15 cellular contexts compared by ENCODE assay signal in genomic region chr19:42080764-42081375, GRCh38. TPM values are rescaled to one million over a fixed set of nuclear protein-coding genes. Genes with fewer than 3 reads are reported as not detected.
DNase-seq lines count a peak whose midpoint lies in the region; ATAC-seq, FAIRE-seq and TF ChIP-seq lines count a peak whose summit lies in the region.
"Had no signal": no experiment of that assay in that cellular context is flagged by ENCODE, and none has a peak within 500 bp of the region (broad histone marks: within the 10 kb centered on the region; RNA-seq: fewer than 3 reads in every experiment).

No MANE protein-coding gene starts in this region.

- H4K20me1 ChIP-seq in BLaER1 (peaks cover 76% of the 10 kb centered on the region), GM12878 (ENCODE audit: control insufficient read depth, insufficient read depth) (peaks cover 5% of the 10 kb centered on the region; the same call in 1 of the 2 replicates), osteoblast (ENCODE audit: insufficient read depth, low read length) (peaks cover 45% of the 10 kb centered on the region)

- H3K27ac ChIP-seq in BLaER1 (no peak overlapping the region), GM12878 (ENCODE audit: control insufficient read depth, insufficient read depth) (no peak overlapping the region), osteoblast (ENCODE audit: low read depth, low read length) (no peak overlapping the region)
- H3K27ac ChIP-seq in CD8-positive, alpha-beta T cell (ENCODE audit: low read depth, low read length), result no peak overlapping the region
- H3K27ac ChIP-seq: SJSA1 had no signal

- H3K4me1 Mint-ChIP-seq in CD8-positive, alpha-beta T cell (ENCODE audit: low read depth), result peaks cover 36% of the 10 kb centered on the region

- CTCF ChIA-PET in CD8-positive, alpha-beta T cell (lab: Charles Lee), result interaction anchor here (0.6 kb wide), 1 partner anchor 10 kb away, joined by 3 read pairs; no protein-coding TSS in a partner anchor
- CTCF ChIA-PET in GM12878 (lab: Yijun Ruan, JAX), result interaction anchor here (0.5 to 2.1 kb wide), 4 partner anchors 28 to 51 kb away, joined by 3 to 8 read pairs (median 4); partner anchors contain the start of gene POU2F2

- SMC1A ChIA-PET in GM12878 (lab: Charles Lee; ENCODE audit: uncharacterized antibody, unreplicated experiment), result interaction anchor here (1.0 kb wide), 1 partner anchor 11 kb away, joined by 3 read pairs; no protein-coding TSS in a partner anchor

- in situ Hi-C loops in GM12878 (cut with MboI), result no loop called here

- peak overlapping the region; percentile 27 for H3K27ac Mint-ChIP-seq in CD8-positive, alpha-beta T cell

- WGBS in GM12878 (ENCODE audit: insufficient coverage, insufficient replicate concordance, low lambda C conversion rate, missing lambda C conversion rate), result 91% methylated on average over 28 of the region's 28 CpGs

- H3K27me3 Mint-ChIP-seq in CD8-positive, alpha-beta T cell (ENCODE audit: low read depth), result no peaks in the 10 kb centered on the region

- TF ChIP-seq EP300 in GM12878 (IDR thresholded peaks at IDR 0.05; ENCODE audit: borderline replicate concordance in 1 of 2, control insufficient read depth in 1 of 2, low read depth in 2 of 2, low read length in 2 of 2), result no peak

- H3K27me3 ChIP-seq in BLaER1 (no peaks in the 10 kb centered on the region), GM12878 (replicated peaks in 1 of 2; ENCODE audit: control insufficient read depth in 2 of 2, insufficient read depth in 2 of 2, low read length in 1 of 2) (no peaks in the 10 kb centered on the region), osteoblast (ENCODE audit: insufficient read depth, low read length) (no peaks in the 10 kb centered on the region)
- H3K27me3 ChIP-seq in CD8-positive, alpha-beta T cell (ENCODE audit: insufficient read depth, low read length), result no peaks in the 10 kb centered on the region
- H3K27me3 ChIP-seq: Peyer's patch, SJSA1 had no signal

- no TSS peak for BruUV-seq in GM12878 (replicated peaks; lab: Mats Ljungman, UMichigan)

- TF ChIP-seq POLR2A in GM12878 (IDR thresholded peaks at IDR 0.05; ENCODE audit: low read depth, low read length), result peak; percentile 15; the same call in 1 of the 2 replicates

- H3K4me3 Mint-ChIP-seq in CD8-positive, alpha-beta T cell, result no peak overlapping the region
- H3K4me3 Mint-ChIP-seq: HFFc6 had no signal

- RAD21 ChIA-PET in GM12878 (lab: Charles Lee; ENCODE audit: unreplicated experiment), result interaction anchor here (1.3 kb wide), 1 partner anchor 51 kb away, joined by 5 read pairs; the partner anchor contains the start of gene POU2F2

- H2AFZ ChIP-seq in GM12878 (ENCODE audit: control insufficient read depth, low read depth, low read length), result no peak overlapping the region
- H2AFZ ChIP-seq in osteoblast (ENCODE audit: low read length), result no peak overlapping the region

- H3K9me3 Mint-ChIP-seq in CD8-positive, alpha-beta T cell, result no peaks in the 10 kb centered on the region
- H3K9me3 Mint-ChIP-seq: HFFc6 had no signal

- H3K4me3 ChIP-seq in BLaER1 (no peak overlapping the region), GM12878 (no peak overlapping the region), osteoblast (ENCODE audit: insufficient read depth, low read length) (no peak overlapping the region)
- H3K4me3 ChIP-seq in CD8-positive, alpha-beta T cell (ENCODE audit: low read depth, low read length), result no peak overlapping the region
- H3K4me3 ChIP-seq: Peyer's patch, SJSA1 had no signal

- no peak overlapping the region for H3K9ac ChIP-seq in BLaER1
- no peak overlapping the region for H3K9ac ChIP-seq in GM12878 (ENCODE audit: control insufficient read depth, insufficient read depth, low read length)

- TF ChIP-seq CTCF in CD8-positive, alpha-beta T cell (IDR thresholded peaks at IDR 0.05), result no peak
- TF ChIP-seq CTCF in GM12878 (IDR thresholded peaks at IDR 0.05 in 2 of 3, conservative IDR thresholded peaks at IDR 0.05 in 1 of 3; ENCODE audit: control insufficient read depth in 2 of 3, extremely low read depth in 1 of 3, insufficient read depth in 1 of 3, low read depth in 3 of 3, low read length in 3 of 3) (no peak), osteoblast (IDR thresholded peaks at IDR 0.05; ENCODE audit: extremely low read depth, low read depth, low read length) (no peak)

- ATAC-seq in CD8-positive, alpha-beta T cell, result no peak
- no peak for ATAC-seq in GM12878

- POLR2A ChIA-PET in CD8-positive, alpha-beta T cell (lab: Charles Lee), result no interaction called here
- POLR2A ChIA-PET in GM12878 (lab: Charles Lee), result interaction anchor here (0.9 kb wide), 1 partner anchor 10 kb away, joined by 3 read pairs; no protein-coding TSS in a partner anchor

- no peak for DNase-seq in CD8-positive, alpha-beta T cell
- DNase-seq in GM12878 (ENCODE audit: low read depth, low spot score) (no peak), osteoblast (ENCODE audit: insufficient read length, low spot score, missing footprints) (peak; percentile 23), NCI-H1436 (lab: John Stamatoyannopoulos, UW) (no peak), AG08396 (ENCODE audit: low spot score) (no peak), NCI-H187 (lab: John Stamatoyannopoulos, UW) (no peak)
- DNase-seq: C1 segment of cervical spinal cord, DMS79, NCI-H1092 treated with DMSO at 0.1 percent for 48 hours, NCI-H2029 treated with DMSO at 0.1 percent for 48 hours, NCI-H345, Peyer's patch had no signal

- H3K9me3 ChIP-seq in BLaER1 (no peaks in the 10 kb centered on the region), GM12878 (replicated peaks; ENCODE audit: control insufficient read depth, insufficient read depth, low read length) (no peaks in the 10 kb centered on the region), osteoblast (ENCODE audit: low read depth, low read length) (no peaks in the 10 kb centered on the region)
- H3K9me3 ChIP-seq in CD8-positive, alpha-beta T cell (ENCODE audit: low read length), result no peaks in the 10 kb centered on the region
- H3K9me3 ChIP-seq: Peyer's patch, SJSA1 had no signal

- peaks cover 73% of the 10 kb centered on the region for H3K36me3 ChIP-seq in BLaER1
- H3K36me3 ChIP-seq in CD8-positive, alpha-beta T cell (ENCODE audit: insufficient read depth, low read length), result peaks cover 26% of the 10 kb centered on the region
- peaks cover 18 to 30% of the 10 kb centered on the region in 2 experiments; a peak in 3 of 4 replicates for H3K36me3 ChIP-seq in GM12878 (ENCODE audit: control insufficient read depth in 2 of 2, insufficient read depth in 2 of 2, low read length in 1 of 2)
- peaks cover 42% of the 10 kb centered on the region for H3K36me3 ChIP-seq in osteoblast (ENCODE audit: insufficient read depth, low read length)

- H3K4me1 ChIP-seq in BLaER1 (peaks cover 44% of the 10 kb centered on the region), GM12878 (ENCODE audit: control insufficient read depth, insufficient read depth, low read length) (peaks cover 9% of the 10 kb centered on the region), osteoblast (ENCODE audit: insufficient read depth, low read length) (peaks cover 13% of the 10 kb centered on the region)
- H3K4me1 ChIP-seq in CD8-positive, alpha-beta T cell (ENCODE audit: insufficient read depth, low read length), result peaks cover 15% of the 10 kb centered on the region

- TF ChIP-seq RAD21 in GM12878 (IDR thresholded peaks at IDR 0.05; ENCODE audit: insufficient read depth, low read depth, low read length), result no peak

- H3K4me2 ChIP-seq in BLaER1 (0 out of 2 replicates have a peak overlapping the region, but pooled peaks have one; percentile 12), GM12878 (ENCODE audit: control insufficient read depth, insufficient read depth) (no peak overlapping the region), osteoblast (ENCODE audit: insufficient read depth, low read length) (no peak overlapping the region)

- peaks cover 47% of the 10 kb centered on the region for H3K36me3 Mint-ChIP-seq in CD8-positive, alpha-beta T cell

- intact Hi-C loops in CD8-positive, alpha-beta T cell (cut with DNase I, micrococcal nuclease), result no loop called here
- intact Hi-C loops in GM12878 (cut with micrococcal nuclease; ENCODE audit: unreplicated experiment), result no loop called here

- FAIRE-seq in GM12878 (lab: Jason Lieb, UNC), result no peak

- peaks cover 27% of the 10 kb centered on the region for H3K79me2 ChIP-seq in GM12878 (ENCODE audit: control insufficient read depth, insufficient read depth, low read length)
- H3K79me2 ChIP-seq in osteoblast (ENCODE audit: insufficient read depth, low read length), result peaks cover 65% of the 10 kb centered on the region

RNA-seq across cellular contexts. Expression of gene ZNF574, which starts 4.9 kb away (rescaled TPM):
- total RNA-seq in CD8-positive, alpha-beta T cell, result 10 to 100 TPM; 25.0 to 26.2 TPM
- 27.4 and 34.0 TPM in 2 replicates for total RNA-seq in GM12878 (2013; cell fraction: nucleolus; rRNA removed)
- 12.6 and 15.4 TPM in 2 replicates for total RNA-seq in GM12878 (2014; rRNA removed)
- 5.3 and 5.9 TPM in 2 replicates for total RNA-seq in GM12878 (2014; rRNA removed; fragmentation: Illumina TruSeq; extraction: Trizol)
- total RNA-seq in GM12878 (2021), result 17.6 and 18.9 TPM in 2 replicates
- polyA plus RNA-seq in GM12878 (2011; ENCODE audit: low read depth), result 3.0 TPM
- 2.1 and 7.9 TPM in 2 replicates for polyA plus RNA-seq in GM12878 (2011; rRNA removed)
- polyA plus RNA-seq in GM12878 (2011; cell fraction: cytosol; rRNA removed), result 14.1 and 19.8 TPM in 2 replicates
- polyA plus RNA-seq in GM12878 (2011; cell fraction: nucleus; rRNA removed), result 19.9 and 22.1 TPM in 2 replicates
- 8.1 and 9.7 TPM in 2 replicates for polyA plus RNA-seq in GM12878 (2012)
- polyA plus RNA-seq in GM12878 (2014; fragmentation: Illumina TruSeq; extraction: Trizol), result 1.2 and 5.4 TPM in 2 replicates
- under 1 TPM; 0.32 to 0.55 TPM for polyA plus RNA-seq in GM12878 (2014; fragmentation: Nextera tagmentation; extraction: Ambion mirVana)
- 14.9 and 17.7 TPM in 2 replicates for polyA plus RNA-seq in GM12878 (2014; rRNA removed)
- 10 to 100 TPM; 20.9 to 25.6 TPM for polyA plus RNA-seq in GM12878 (2016; fragmentation: Nextera tagmentation; extraction: Ambion mirVana)
- 14.7 and 27.5 TPM in 2 replicates for polyA minus RNA-seq in GM12878 (2011; rRNA and poly(A)+ RNA removed)
- 12.2 and 13.9 TPM in 2 replicates for polyA minus RNA-seq in GM12878 (2011; cell fraction: cytosol; rRNA and poly(A)+ RNA removed)
- polyA minus RNA-seq in GM12878 (2011; cell fraction: nucleus; rRNA and poly(A)+ RNA removed), result 7.3 and 12.0 TPM in 2 replicates
- 13.6 and 13.8 TPM in 2 replicates for total RNA-seq in osteoblast

RNA-seq across cellular contexts. Expression of gene GRIK5, which starts 10.9 kb away (rescaled TPM):
- under 1 TPM; 0.19 to 0.50 TPM for total RNA-seq in CD8-positive, alpha-beta T cell
- total RNA-seq in GM12878 (2013; cell fraction: nucleolus; rRNA removed), result 0.17 and 0.31 TPM in 2 replicates
- total RNA-seq in GM12878 (2014; rRNA removed) (0.05 and 0.06 TPM in 2 replicates), GM12878 (2014; rRNA removed; fragmentation: Illumina TruSeq; extraction: Trizol) (not detected in 2 replicates), GM12878 (2021) (0.19 and 0.23 TPM in 2 replicates), osteoblast (under 0.01 TPM in 2 replicates)
- polyA plus RNA-seq in GM12878 (2011; ENCODE audit: low read depth), result not detected
- polyA plus RNA-seq in GM12878 (2011; rRNA removed) (0.03 and 0.04 TPM in 2 replicates), GM12878 (2014; fragmentation: Illumina TruSeq; extraction: Trizol) (0.07 TPM in 1 of 2 replicates, not detected in the other), GM12878 (2014; fragmentation: Nextera tagmentation; extraction: Ambion mirVana) (under 1 TPM in 1 of 2 experiments, not detected in 1; 0.04 TPM), GM12878 (2014; rRNA removed) (0.15 and 0.23 TPM in 2 replicates), GM12878 (2016; fragmentation: Nextera tagmentation; extraction: Ambion mirVana) (under 1 TPM in 1 of 2 experiments, not detected in 1; 0.08 TPM)
- polyA plus RNA-seq in GM12878 (2011; cell fraction: cytosol; rRNA removed), result 0.04 and 0.07 TPM in 2 replicates
- 0.31 and 0.44 TPM in 2 replicates for polyA plus RNA-seq in GM12878 (2011; cell fraction: nucleus; rRNA removed)
- 0.18 and 0.19 TPM in 2 replicates for polyA plus RNA-seq in GM12878 (2012)
- not detected in 2 replicates for polyA minus RNA-seq in GM12878 (2011; rRNA and poly(A)+ RNA removed)
- polyA minus RNA-seq in GM12878 (2011; cell fraction: cytosol; rRNA and poly(A)+ RNA removed), result not detected in 2 replicates
- 0.10 and 0.12 TPM in 2 replicates for polyA minus RNA-seq in GM12878 (2011; cell fraction: nucleus; rRNA and poly(A)+ RNA removed)
- total RNA-seq: SJSA1 had no signal

RNA-seq across cellular contexts. Expression of gene POU2F2, which starts 51.4 kb away (rescaled TPM):
- 10 to 100 TPM; 14.6 to 17.0 TPM for total RNA-seq in CD8-positive, alpha-beta T cell
- total RNA-seq in GM12878 (2013; cell fraction: nucleolus; rRNA removed), result 58.4 and 67.0 TPM in 2 replicates
- total RNA-seq in GM12878 (2014; rRNA removed), result 14.1 and 15.1 TPM in 2 replicates
- 13.8 and 22.0 TPM in 2 replicates for total RNA-seq in GM12878 (2014; rRNA removed; fragmentation: Illumina TruSeq; extraction: Trizol)
- total RNA-seq in GM12878 (2021), result 46.2 and 48.3 TPM in 2 replicates
- 22.6 TPM for polyA plus RNA-seq in GM12878 (2011; ENCODE audit: low read depth)
- polyA plus RNA-seq in GM12878 (2011; rRNA removed), result 28.9 and 37.6 TPM in 2 replicates
- polyA plus RNA-seq in GM12878 (2011; cell fraction: cytosol; rRNA removed), result 40.4 and 50.7 TPM in 2 replicates
- polyA plus RNA-seq in GM12878 (2011; cell fraction: nucleus; rRNA removed), result 116 and 132 TPM in 2 replicates
- 45.6 and 50.4 TPM in 2 replicates for polyA plus RNA-seq in GM12878 (2012)
- 36.1 and 62.4 TPM in 2 replicates for polyA plus RNA-seq in GM12878 (2014; fragmentation: Illumina TruSeq; extraction: Trizol)
- polyA plus RNA-seq in GM12878 (2014; fragmentation: Nextera tagmentation; extraction: Ambion mirVana), result 1 to 10 TPM; 4.4 to 6.4 TPM
- polyA plus RNA-seq in GM12878 (2014; rRNA removed), result 39.0 and 42.2 TPM in 2 replicates
- 10 to 100 TPM; 38.3 to 47.7 TPM for polyA plus RNA-seq in GM12878 (2016; fragmentation: Nextera tagmentation; extraction: Ambion mirVana)
- polyA minus RNA-seq in GM12878 (2011; rRNA and poly(A)+ RNA removed), result 20.4 and 27.0 TPM in 2 replicates
- polyA minus RNA-seq in GM12878 (2011; cell fraction: cytosol; rRNA and poly(A)+ RNA removed), result 20.2 and 22.9 TPM in 2 replicates
- 20.2 and 33.8 TPM in 2 replicates for polyA minus RNA-seq in GM12878 (2011; cell fraction: nucleus; rRNA and poly(A)+ RNA removed)
- total RNA-seq in osteoblast, result under 0.01 and 0.88 TPM in 2 replicates
